In the genomic region with DNA sequence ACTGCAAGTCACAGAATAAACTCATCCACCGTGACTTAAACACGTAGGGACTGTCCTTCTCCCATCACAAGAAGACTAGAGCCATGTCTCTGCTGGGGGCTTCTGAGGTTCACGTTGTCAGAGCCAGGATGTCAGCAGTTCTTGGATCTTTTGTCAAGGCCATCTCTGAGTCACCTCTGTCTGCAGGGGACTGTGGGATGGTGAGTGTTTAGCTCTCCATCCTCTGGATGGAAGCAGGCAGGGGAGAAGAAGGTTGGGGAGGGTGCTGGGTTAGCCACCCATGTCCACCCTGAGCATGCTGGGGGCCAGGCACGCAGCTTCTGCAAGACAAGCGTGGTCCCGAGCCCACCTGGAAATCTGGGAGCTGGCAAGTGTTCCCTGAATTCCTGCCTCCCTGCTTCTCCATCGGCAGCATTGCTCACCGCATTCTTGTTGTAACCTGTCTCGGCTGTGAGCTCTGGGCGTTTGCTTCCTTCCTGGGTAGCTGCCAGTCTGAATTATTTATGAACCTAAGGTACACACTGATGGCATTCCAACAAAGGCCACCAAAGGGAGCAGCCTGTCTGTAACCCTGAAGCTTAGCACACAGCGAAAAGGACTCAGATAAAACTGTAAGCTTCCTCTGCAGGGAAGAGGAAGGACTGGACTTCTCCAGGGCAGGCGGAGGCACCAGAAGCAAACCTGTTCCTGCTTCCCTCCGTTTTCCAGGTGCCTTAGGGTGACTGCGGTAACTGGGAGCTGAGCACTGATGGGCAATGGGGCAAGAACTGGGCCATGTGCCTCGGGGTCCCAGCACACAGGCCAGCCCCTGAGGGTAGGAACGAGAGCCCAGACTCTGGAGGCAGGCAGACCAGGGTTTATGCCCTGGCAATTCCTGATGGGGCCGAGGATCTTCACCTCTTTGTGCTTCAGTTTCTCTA, we compare ENCODE assay signal across 9 cellular contexts.
DNase-seq lines count a peak whose midpoint lies in the region; ATAC-seq, FAIRE-seq and TF ChIP-seq lines count a peak whose summit lies in the region.
"Had no signal": no experiment of that assay in that cellular context is flagged by ENCODE, and none has a peak within 500 bp of the region (broad histone marks: within the 10 kb centered on the region; RNA-seq: fewer than 3 reads in every experiment).

No MANE protein-coding gene starts in this region.

- H3K27ac Mint-ChIP-seq in astrocyte (ENCODE audit: unreplicated experiment), result peak overlapping the region; percentile 48

- H3K36me3 ChIP-seq in astrocyte (ENCODE audit: insufficient read depth, low read length), result no peaks in the 10 kb centered on the region
- no peaks in the 10 kb centered on the region for H3K36me3 ChIP-seq in right lobe of liver
- no peaks in the 10 kb centered on the region for H3K36me3 ChIP-seq in vagina
- H3K36me3 ChIP-seq: BE2C had no signal

- peak; percentile 2 for DNase-seq in NOMO-1 treated with DMSO at 0.1 percent for 48 hours (lab: John Stamatoyannopoulos, UW; ENCODE audit: unreplicated experiment)
- no peak for DNase-seq in NOMO-1 (lab: John Stamatoyannopoulos, UW; ENCODE audit: unreplicated experiment in 2 of 2)
- DNase-seq in astrocyte (ENCODE audit: low read depth), result peak; percentile 66
- DNase-seq in right lobe of liver, result peak in 1 of 3 donors; percentile 47
- peak in 1 of 2 donors; percentile 96 for DNase-seq in vagina (ENCODE audit: extremely low spot score in 2 of 2)

- 60% methylated on average over 5 of the region's 17 CpGs for WGBS in right lobe of liver (ENCODE audit: insufficient coverage, low coverage, low lambda C conversion rate, missing lambda C conversion rate)

- H3K4me1 ChIP-seq in astrocyte (ENCODE audit: insufficient read depth, low read length) (peaks cover 23% of the 10 kb centered on the region), right lobe of liver (peaks cover 0 to 12% (median 4%) of the 10 kb centered on the region in 4 donors), vagina (peaks cover 38% of the 10 kb centered on the region)
- H3K4me1 ChIP-seq: BE2C had no signal

- no peaks in the 10 kb centered on the region for H3K9me3 Mint-ChIP-seq in astrocyte (ENCODE audit: unreplicated experiment)

- no peaks in the 10 kb centered on the region for H4K20me1 ChIP-seq in astrocyte (ENCODE audit: insufficient read depth, low read length)

- peak overlapping the region; percentile 84 for H3K9ac ChIP-seq in astrocyte (ENCODE audit: low read length)

- peak; percentile 17 for FAIRE-seq in astrocyte (lab: Jason Lieb, UNC)

- no peaks in the 10 kb centered on the region for H3K27me3 ChIP-seq in astrocyte (ENCODE audit: insufficient read depth, low read length)
- H3K27me3 ChIP-seq in right lobe of liver, result no peaks in the 10 kb centered on the region
- no peaks in the 10 kb centered on the region for H3K27me3 ChIP-seq in vagina
- H3K27me3 ChIP-seq: BE2C had no signal

- peak overlapping the region; percentile 32 for H3K4me3 ChIP-seq in astrocyte (ENCODE audit: insufficient read depth, low read depth, low read length)
- H3K4me3 ChIP-seq in right lobe of liver, result no peak overlapping the region
- peak overlapping the region in 1 of 2 donors; percentile 16 for H3K4me3 ChIP-seq in vagina

- H3K36me3 Mint-ChIP-seq in astrocyte (ENCODE audit: low read depth, unreplicated experiment), result no peaks in the 10 kb centered on the region

- H3K9me3 ChIP-seq in astrocyte (ENCODE audit: insufficient read depth, low read depth, low read length) (no peaks in the 10 kb centered on the region), right lobe of liver (no peaks in the 10 kb centered on the region), vagina (no peaks in the 10 kb centered on the region)
- H3K9me3 ChIP-seq: BE2C had no signal

- H3K27me3 Mint-ChIP-seq in astrocyte (ENCODE audit: low read depth, unreplicated experiment), result peaks cover 14% of the 10 kb centered on the region

- no peak overlapping the region for H3K4me3 Mint-ChIP-seq in astrocyte (ENCODE audit: unreplicated experiment)

- TF ChIP-seq CTCF in astrocyte (IDR thresholded peaks at IDR 0.05; ENCODE audit: insufficient read depth, low read depth, low read length) (no peak), right lobe of liver (IDR thresholded peaks at IDR 0.05) (no peak), vagina (IDR thresholded peaks at IDR 0.05) (no peak)

- H2AFZ ChIP-seq in astrocyte (ENCODE audit: low read depth, low read length), result peak overlapping the region; percentile 72

- no peaks in the 10 kb centered on the region for H3K79me2 ChIP-seq in astrocyte (ENCODE audit: insufficient read depth, low read length)

- H3K4me1 Mint-ChIP-seq in astrocyte (ENCODE audit: low read depth, unreplicated experiment), result peaks cover 21% of the 10 kb centered on the region

- H3K27ac ChIP-seq in astrocyte (ENCODE audit: low read depth, low read length) (peak overlapping the region; percentile 90), right lobe of liver (peak overlapping the region; percentile 75 to 80 (median 75)), vagina (peak overlapping the region; percentile 76)

- H3K4me2 ChIP-seq in astrocyte (ENCODE audit: low read length), result peak overlapping the region; percentile 81

- ATAC-seq in right lobe of liver (peak; percentile 26 to 70 (median 51)), HG03432 (IDR thresholded peaks at IDR 0.05; ENCODE audit: unreplicated experiment) (no peak), HG03159 (IDR thresholded peaks at IDR 0.05; ENCODE audit: unreplicated experiment) (no peak), GM18502 (IDR thresholded peaks at IDR 0.05; ENCODE audit: poor library complexity, unreplicated experiment) (no peak)

- intact Hi-C loops in right lobe of liver (cut with DNase I) (no loop called here), vagina (cut with DNase I) (no loop called here)

- TF ChIP-seq POLR2A in right lobe of liver (IDR thresholded peaks at IDR 0.05), result no peak
- no peak for TF ChIP-seq POLR2A in vagina (IDR thresholded peaks at IDR 0.05)

Comparison
In these comparisons a context has a peak if more than half of its experiments do, and no peak if none do; other contexts are left out.
1. DNase-seq: peak in NOMO-1 treated with DMSO at 0.1 percent for 48 hours (single experiment) and astrocyte (single experiment); none in NOMO-1 (0 of 2).
2. ATAC-seq: peak in right lobe of liver (4 of 4); none in HG03432 (single experiment), HG03159 (single experiment) and GM18502 (single experiment).
3. Peak in every context shown above with its lines, with median percentiles within 50 percentile points of each other: H3K27ac ChIP-seq.